ENCODE assay signal across 1 cellular context in the genomic region with DNA sequence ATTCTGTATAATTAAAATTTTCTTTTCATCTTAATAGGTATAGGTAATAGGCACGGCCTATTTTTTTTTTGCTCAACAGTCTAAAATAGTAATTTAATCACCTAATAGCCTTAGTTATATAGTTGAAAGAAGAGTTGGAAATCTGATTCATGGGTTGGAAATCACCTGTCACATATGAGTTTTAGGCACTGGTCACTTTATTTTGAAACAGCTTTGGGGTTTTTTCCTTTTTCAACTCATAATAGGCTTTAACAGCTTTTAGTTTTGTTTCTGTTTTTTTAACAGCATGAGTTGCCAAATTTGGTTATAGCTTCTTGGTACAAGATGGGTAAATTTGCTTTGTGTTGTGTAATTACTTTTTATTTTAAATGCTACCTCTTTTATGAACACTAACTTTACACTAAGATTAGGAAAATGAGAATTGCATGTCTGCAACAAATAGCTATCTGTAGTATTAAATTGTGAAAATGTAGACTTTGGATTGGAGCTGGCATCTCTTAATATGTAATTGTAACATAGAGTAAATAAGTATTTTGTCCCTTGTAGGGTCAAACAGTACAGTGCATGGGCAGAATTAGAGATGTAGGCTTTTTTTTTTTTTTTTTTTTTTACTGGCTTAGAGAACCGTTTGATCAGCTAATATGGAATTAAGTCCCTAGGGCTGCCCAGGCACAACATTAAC.
TF ChIP-seq lines count a peak whose summit lies in the region.

No MANE protein-coding gene starts in this region.

TF ChIP-seq in GM12878, 131 proteins besides CTCF, POLR2A, EP300 and RAD21 (continued from another document):
- TF ChIP-seq, protein P1, sequence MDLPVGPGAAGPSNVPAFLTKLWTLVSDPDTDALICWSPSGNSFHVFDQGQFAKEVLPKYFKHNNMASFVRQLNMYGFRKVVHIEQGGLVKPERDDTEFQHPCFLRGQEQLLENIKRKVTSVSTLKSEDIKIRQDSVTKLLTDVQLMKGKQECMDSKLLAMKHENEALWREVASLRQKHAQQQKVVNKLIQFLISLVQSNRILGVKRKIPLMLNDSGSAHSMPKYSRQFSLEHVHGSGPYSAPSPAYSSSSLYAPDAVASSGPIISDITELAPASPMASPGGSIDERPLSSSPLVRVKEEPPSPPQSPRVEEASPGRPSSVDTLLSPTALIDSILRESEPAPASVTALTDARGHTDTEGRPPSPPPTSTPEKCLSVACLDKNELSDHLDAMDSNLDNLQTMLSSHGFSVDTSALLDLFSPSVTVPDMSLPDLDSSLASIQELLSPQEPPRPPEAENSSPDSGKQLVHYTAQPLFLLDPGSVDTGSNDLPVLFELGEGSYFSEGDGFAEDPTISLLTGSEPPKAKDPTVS (IDR thresholded peaks at IDR 0.05; ENCODE audit: low read depth, low read length), result no peak
- TF ChIP-seq, protein P2, sequence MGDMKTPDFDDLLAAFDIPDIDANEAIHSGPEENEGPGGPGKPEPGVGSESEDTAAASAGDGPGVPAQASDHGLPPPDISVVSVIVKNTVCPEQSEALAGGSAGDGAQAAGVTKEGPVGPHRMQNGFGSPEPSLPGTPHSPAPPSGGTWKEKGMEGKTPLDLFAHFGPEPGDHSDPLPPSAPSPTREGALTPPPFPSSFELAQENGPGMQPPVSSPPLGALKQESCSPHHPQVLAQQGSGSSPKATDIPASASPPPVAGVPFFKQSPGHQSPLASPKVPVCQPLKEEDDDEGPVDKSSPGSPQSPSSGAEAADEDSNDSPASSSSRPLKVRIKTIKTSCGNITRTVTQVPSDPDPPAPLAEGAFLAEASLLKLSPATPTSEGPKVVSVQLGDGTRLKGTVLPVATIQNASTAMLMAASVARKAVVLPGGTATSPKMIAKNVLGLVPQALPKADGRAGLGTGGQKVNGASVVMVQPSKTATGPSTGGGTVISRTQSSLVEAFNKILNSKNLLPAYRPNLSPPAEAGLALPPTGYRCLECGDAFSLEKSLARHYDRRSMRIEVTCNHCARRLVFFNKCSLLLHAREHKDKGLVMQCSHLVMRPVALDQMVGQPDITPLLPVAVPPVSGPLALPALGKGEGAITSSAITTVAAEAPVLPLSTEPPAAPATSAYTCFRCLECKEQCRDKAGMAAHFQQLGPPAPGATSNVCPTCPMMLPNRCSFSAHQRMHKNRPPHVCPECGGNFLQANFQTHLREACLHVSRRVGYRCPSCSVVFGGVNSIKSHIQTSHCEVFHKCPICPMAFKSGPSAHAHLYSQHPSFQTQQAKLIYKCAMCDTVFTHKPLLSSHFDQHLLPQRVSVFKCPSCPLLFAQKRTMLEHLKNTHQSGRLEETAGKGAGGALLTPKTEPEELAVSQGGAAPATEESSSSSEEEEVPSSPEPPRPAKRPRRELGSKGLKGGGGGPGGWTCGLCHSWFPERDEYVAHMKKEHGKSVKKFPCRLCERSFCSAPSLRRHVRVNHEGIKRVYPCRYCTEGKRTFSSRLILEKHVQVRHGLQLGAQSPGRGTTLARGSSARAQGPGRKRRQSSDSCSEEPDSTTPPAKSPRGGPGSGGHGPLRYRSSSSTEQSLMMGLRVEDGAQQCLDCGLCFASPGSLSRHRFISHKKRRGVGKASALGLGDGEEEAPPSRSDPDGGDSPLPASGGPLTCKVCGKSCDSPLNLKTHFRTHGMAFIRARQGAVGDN (IDR thresholded peaks at IDR 0.05), result no peak
- TF ChIP-seq POU2F2 (IDR thresholded peaks at IDR 0.05; ENCODE audit: borderline replicate concordance, low read depth, low read length), result no peak
- no peak for TF ChIP-seq NRF1 (conservative IDR thresholded peaks at IDR 0.05; ENCODE audit: low read depth, low read length)
- 0 out of 2 replicates have a peak, but pooled peaks have one; percentile 39 for TF ChIP-seq TBL1XR1 (IDR thresholded peaks at IDR 0.05; ENCODE audit: low read depth, low read length)
- no peak for TF ChIP-seq BHLHE40 (IDR thresholded peaks at IDR 0.05; ENCODE audit: borderline replicate concordance in 1 of 2, low read depth in 2 of 2, low read length in 1 of 2)
